ENCODE assay signal across 13 cellular contexts in genomic region chr11:83613767-83614121, GRCh38.
DNase-seq lines count a peak whose midpoint lies in the region; ATAC-seq lines count a peak whose summit lies in the region.
"Had no signal": no experiment of that assay in that cellular context is flagged by ENCODE, and none has a peak within 500 bp of the region (broad histone marks: within the 10 kb centered on the region; RNA-seq: fewer than 3 reads in every experiment).

No MANE protein-coding gene starts in this region.

- H3K4me1 ChIP-seq in effector memory CD4-positive, alpha-beta T cell (ENCODE audit: control insufficient read depth, insufficient read depth, low read length, poor library complexity, severe bottlenecking), result no peaks in the 10 kb centered on the region

- DNase-seq in ecto neural progenitor cell (ENCODE audit: low spot score) (no peak), NCI-H1417 treated with DMSO at 0.1 percent for 48 hours (lab: John Stamatoyannopoulos, UW) (no peak), OCI-M2 (lab: John Stamatoyannopoulos, UW; ENCODE audit: unreplicated experiment) (no peak)
- no peak for DNase-seq in effector memory CD4-positive, alpha-beta T cell
- DNase-seq: activated CD4-positive, alpha-beta T cell treated with anti-CD3 and anti-CD28 coated beads, Interleukin-2, amount 10 ng/mL, durations not matched to agents 24 days and 14 days; dermis blood vessel endothelial cell; OCI-M1; stimulated activated CD4-positive, alpha-beta T cell treated with anti-CD3 and anti-CD28 coated beads, Interleukin-12 subunit alpha, Interleukin-12 subunit beta, amount 100 ng/mL, for 4 hours had no signal

- H3K4me3 ChIP-seq in GM08714 (ENCODE audit: low read length), result 0 out of 2 replicates have a peak overlapping the region, but pooled peaks have one; percentile 19
- no peak overlapping the region for H3K4me3 ChIP-seq in effector memory CD4-positive, alpha-beta T cell (ENCODE audit: insufficient read depth, low read depth, low read length, poor library complexity, severe bottlenecking)

- H3K9me3 ChIP-seq in effector memory CD4-positive, alpha-beta T cell (ENCODE audit: control insufficient read depth, low read length), result no peaks in the 10 kb centered on the region

- ATAC-seq in GM19351 (IDR thresholded peaks at IDR 0.05; ENCODE audit: unreplicated experiment) (peak; percentile 33), HG02623 (IDR thresholded peaks at IDR 0.05; ENCODE audit: unreplicated experiment) (peak; percentile 24), HG03280 (IDR thresholded peaks at IDR 0.05; ENCODE audit: unreplicated experiment) (peak; percentile 13)

- no peaks in the 10 kb centered on the region for H3K36me3 ChIP-seq in effector memory CD4-positive, alpha-beta T cell (ENCODE audit: control insufficient read depth, insufficient read depth, low read length)

- H3K27me3 ChIP-seq in effector memory CD4-positive, alpha-beta T cell (replicated peaks; ENCODE audit: control insufficient read depth, insufficient read depth, low read length, poor library complexity, severe bottlenecking), result no peaks in the 10 kb centered on the region

- no peak overlapping the region for H3K27ac ChIP-seq in effector memory CD4-positive, alpha-beta T cell (ENCODE audit: insufficient read depth, low read length, poor library complexity, severe bottlenecking)
- H3K27ac ChIP-seq: KMS-11 had no signal
